In genomic region chr12:101698782-101699347, GRCh38 we compare ENCODE assay signal across 8 cellular contexts. TPM values are rescaled to one million over a fixed set of nuclear protein-coding genes. Genes with fewer than 3 reads are reported as not detected.
DNase-seq lines count a peak whose midpoint lies in the region; ATAC-seq, FAIRE-seq and TF ChIP-seq lines count a peak whose summit lies in the region.

No MANE protein-coding gene starts in this region.

- FAIRE-seq in HTR-8/SVneo (lab: Jason Lieb, UNC): no peak
- FAIRE-seq in GM12891 (lab: Jason Lieb, UNC): no peak

- peaks cover 48% of the 10 kb centered on the region for H3K4me1 ChIP-seq in BLaER1
- peaks cover 35% of the 10 kb centered on the region for H3K4me1 ChIP-seq in adipocyte (ENCODE audit: control insufficient read depth, insufficient read depth, low read length)

- H3K27me3 ChIP-seq in BLaER1: no peaks in the 10 kb centered on the region
- H3K27me3 ChIP-seq in adipocyte (replicated peaks; ENCODE audit: control insufficient read depth, insufficient read depth, low read length): no peaks in the 10 kb centered on the region

- no peaks in the 10 kb centered on the region for H3K36me3 ChIP-seq in BLaER1
- H3K36me3 ChIP-seq in adipocyte (ENCODE audit: control insufficient read depth, insufficient read depth, low read length, severe bottlenecking): no peaks in the 10 kb centered on the region

- ATAC-seq in HG03139 (IDR thresholded peaks at IDR 0.05; ENCODE audit: unreplicated experiment): no peak

- H3K27ac ChIP-seq in BLaER1: no peak overlapping the region

- no peak for TF ChIP-seq POLR2A in GM12891 (IDR thresholded peaks at IDR 0.05; ENCODE audit: low read depth, low read length)

- DNase-seq in HTR-8/SVneo (ENCODE audit: insufficient read length, low spot score) (peak; percentile 21), adipocyte (ENCODE audit: low read depth) (peak; percentile 38), GM12891 (ENCODE audit: insufficient read length, low spot score) (no peak), T-helper 9 cell (no peak)
- DNase-seq in stimulated activated CD8-positive, alpha-beta memory T cell treated with anti-CD3 and anti-CD28 coated beads, Interleukin-4, amount 100 ng/mL, for 48 hours: peak; percentile 38

- H3K4me3 ChIP-seq in BLaER1: peak overlapping the region; percentile 95
- H3K4me3 ChIP-seq in adipocyte (ENCODE audit: low read length): peak overlapping the region; percentile 85
- H3K4me3 ChIP-seq in iPS-18c (ENCODE audit: insufficient read depth, low read depth, low read length): peak overlapping the region; percentile 74; the same call in 1 of the 2 replicates

- peaks cover 31% of the 10 kb centered on the region; the same call in 1 of the 2 replicates for H4K20me1 ChIP-seq in BLaER1

- H3K4me2 ChIP-seq in BLaER1: peak overlapping the region; percentile 90

- H3K9ac ChIP-seq in BLaER1 (peak overlapping the region; percentile 90; the same call in 1 of the 2 replicates), adipocyte (ENCODE audit: low read length) (peak overlapping the region; percentile 93)

- no peaks in the 10 kb centered on the region; the same call in 1 of the 2 replicates for H3K9me3 ChIP-seq in BLaER1
- no peaks in the 10 kb centered on the region for H3K9me3 ChIP-seq in adipocyte (ENCODE audit: control insufficient read depth, low read length)
- H3K9me3 ChIP-seq in iPS-18c (ENCODE audit: control insufficient read depth, insufficient read depth, low read length): peaks cover 2% of the 10 kb centered on the region

TF ChIP-seq in GM12891, 5 proteins besides CTCF, POLR2A, EP300 and RAD21:
- no peak for TF ChIP-seq POU2F2 (IDR thresholded peaks at IDR 0.05; ENCODE audit: low read depth, low read length)
- TF ChIP-seq SPI1 (IDR thresholded peaks at IDR 0.05; ENCODE audit: low read depth, low read length): no peak
- no peak for TF ChIP-seq POLR2AphosphoS5 (IDR thresholded peaks at IDR 0.05; ENCODE audit: low read depth, low read length)
- no peak for TF ChIP-seq PAX5 (IDR thresholded peaks at IDR 0.05; ENCODE audit: insufficient read depth, low read length, severe bottlenecking)
- no peak for TF ChIP-seq TAF1 (IDR thresholded peaks at IDR 0.05; ENCODE audit: low read depth, low read length)
TF ChIP-seq in GM12891: peak in this region for 0.

RNA-seq across cellular contexts. Expression of gene CHPT1, which starts 1.4 kb away (rescaled TPM):
- 2.2 TPM for polyA plus RNA-seq in GM12891 (2012; ENCODE audit: low read depth, missing spikeins)

RNA-seq across cellular contexts. Expression of gene SYCP3, which starts 40.4 kb away (rescaled TPM):
- 0.31 TPM for polyA plus RNA-seq in GM12891 (2012; ENCODE audit: low read depth, missing spikeins)

Comparison
In these comparisons a context has a peak if more than half of its experiments do, and no peak if none do; other contexts are left out.
1. DNase-seq: peak in HTR-8/SVneo (single experiment), adipocyte (single experiment) and stimulated activated CD8-positive, alpha-beta memory T cell treated with anti-CD3 and anti-CD28 coated beads, Interleukin-4, amount 100 ng/mL, for 48 hours (single experiment); none in GM12891 (single experiment) and T-helper 9 cell (single experiment).
2. Peak in every context shown above with its lines, with median percentiles within 50 percentile points of each other: H3K4me3 ChIP-seq.